14 cellular contexts compared by ENCODE assay signal in genomic region chr1:194658090-194658439, GRCh38.
DNase-seq lines count a peak whose midpoint lies in the region; ATAC-seq and TF ChIP-seq lines count a peak whose summit lies in the region.
"Had no signal": no experiment of that assay in that cellular context is flagged by ENCODE, and none has a peak within 500 bp of the region (broad histone marks: within the 10 kb centered on the region; RNA-seq: fewer than 3 reads in every experiment).

No MANE protein-coding gene starts in this region.

- TF ChIP-seq CTCF in omental fat pad (IDR thresholded peaks at IDR 0.05) (no peak), coronary artery (IDR thresholded peaks at IDR 0.05) (no peak)

- peak; percentile 47 for ATAC-seq in HG02798 (IDR thresholded peaks at IDR 0.05; ENCODE audit: poor library complexity, unreplicated experiment)
- no peak for ATAC-seq in omental fat pad (ENCODE audit: low FRiP score)
- ATAC-seq in HG03025 (IDR thresholded peaks at IDR 0.05; ENCODE audit: low FRiP score, unreplicated experiment), result no peak
- ATAC-seq: Right ventricle myocardium inferior had no signal

- no peak overlapping the region for H3K4me3 ChIP-seq in coronary artery
- H3K4me3 ChIP-seq: dorsolateral prefrontal cortex had no signal

- in situ Hi-C loops in Caki2 (cut with HindIII; ENCODE audit: low pct_unique_long_range_greater_than_20kb, low sequenced_read_pairs), result no loop called here

- no peak overlapping the region for H3K27ac ChIP-seq in coronary artery
- H3K27ac ChIP-seq: C4-2B, dorsolateral prefrontal cortex had no signal

- DNase-seq in Caki2 (ENCODE audit: low read depth), result peak; percentile 48
- peak; percentile 11 for DNase-seq in RPMI8226
- DNase-seq in fibroblast of peridontal ligament (ENCODE audit: extremely low read depth), result peak; percentile 1
- DNase-seq in omental fat pad (ENCODE audit: low spot score), result no peak
- DNase-seq in NCI-H146 (lab: John Stamatoyannopoulos, UW), result no peak
- no peak for DNase-seq in coronary artery (ENCODE audit: low spot score)
- DNase-seq: activated CD4-positive, alpha-beta T cell treated with anti-CD3 and anti-CD28 coated beads, Interleukin-2, amount 10 ng/mL, durations not matched to agents 7 days and 5 days; activated naive CD4-positive, alpha-beta T cell treated with anti-CD3 and anti-CD28 coated beads for 36 hours; dorsolateral prefrontal cortex; hippocampal formation had no signal

Comparison
In these comparisons a context has a peak if more than half of its experiments do, and no peak if none do; other contexts are left out.
1. DNase-seq: peak in Caki2 (single experiment), RPMI8226 (single experiment) and fibroblast of peridontal ligament (single experiment); none in omental fat pad (single experiment), NCI-H146 (single experiment) and coronary artery (single experiment).